ENCODE assay signal across 21 cellular contexts in the genomic region with DNA sequence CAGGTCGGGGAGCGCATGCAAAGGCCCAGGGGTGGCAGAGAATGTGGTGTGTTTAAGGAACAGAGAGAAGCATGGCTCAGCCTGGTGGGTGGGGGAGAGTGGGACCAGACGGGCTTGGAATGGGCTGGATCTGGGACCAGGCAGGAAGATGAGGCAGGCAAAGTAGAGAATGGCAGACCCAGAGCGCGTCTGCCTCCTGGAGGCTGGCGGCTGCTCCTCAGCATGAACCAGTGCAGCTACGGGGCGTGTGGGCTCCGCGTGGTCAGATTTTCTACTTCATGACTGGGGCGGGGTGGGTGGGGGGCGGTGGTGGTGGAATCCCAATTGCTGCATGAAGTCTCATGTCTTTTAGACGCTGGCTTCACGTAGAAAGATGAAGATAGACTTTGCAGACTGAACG.
DNase-seq lines count a peak whose midpoint lies in the region; ATAC-seq and TF ChIP-seq lines count a peak whose summit lies in the region.
"Had no signal": no experiment of that assay in that cellular context is flagged by ENCODE, and none has a peak within 500 bp of the region (broad histone marks: within the 10 kb centered on the region; RNA-seq: fewer than 3 reads in every experiment).

No MANE protein-coding gene starts in this region.

- H3K4me3 ChIP-seq in GM23338 (no peak overlapping the region), RWPE2 (ENCODE audit: severe bottlenecking) (no peak overlapping the region), esophagus muscularis mucosa (no peak overlapping the region), suprapubic skin (no peak overlapping the region)
- H3K4me3 ChIP-seq: BLaER1, K562, PC-9 had no signal

- H3K27me3 Mint-ChIP-seq in GM23338 (ENCODE audit: insufficient read depth, low read depth, poor library complexity) (peaks cover 11% of the 10 kb centered on the region), neural crest cell (ENCODE audit: low read depth) (no peaks in the 10 kb centered on the region)
- H3K27me3 Mint-ChIP-seq: CD4-positive, CD25-positive, alpha-beta regulatory T cell had no signal

- no peak overlapping the region for H3K4me3 Mint-ChIP-seq in GM23338
- H3K4me3 Mint-ChIP-seq in neural crest cell = peak overlapping the region; percentile 8
- H3K4me3 Mint-ChIP-seq: CD4-positive, CD25-positive, alpha-beta regulatory T cell had no signal

- H3K4me1 Mint-ChIP-seq in GM23338 (peaks cover 2% of the 10 kb centered on the region; the same call in 1 of the 3 replicates), neural crest cell (peaks cover 13% of the 10 kb centered on the region)
- H3K4me1 Mint-ChIP-seq: CD4-positive, CD25-positive, alpha-beta regulatory T cell had no signal

- no peaks in the 10 kb centered on the region for H3K9me3 Mint-ChIP-seq in GM23338
- no peaks in the 10 kb centered on the region for H3K9me3 Mint-ChIP-seq in neural crest cell

- H3K36me3 Mint-ChIP-seq in GM23338 (ENCODE audit: low read depth) = no peaks in the 10 kb centered on the region; the same call in 2 of the 3 replicates
- H3K36me3 Mint-ChIP-seq in neural crest cell (ENCODE audit: low read depth) = peaks cover 2% of the 10 kb centered on the region
- H3K36me3 Mint-ChIP-seq: CD4-positive, CD25-positive, alpha-beta regulatory T cell had no signal

- H3K9me2 ChIP-seq in GM23338 (ENCODE audit: insufficient read depth) = 0 out of 2 replicates have a peak, but pooled peaks cover 6% of the 10 kb centered on the region

- 88% methylated on average over 15 of the region's 15 CpGs for WGBS in esophagus muscularis mucosa
- WGBS in suprapubic skin = 83% methylated on average over 15 of the region's 15 CpGs

- TF ChIP-seq POLR2A in esophagus muscularis mucosa (IDR thresholded peaks at IDR 0.05; ENCODE audit: low read depth) = no peak
- TF ChIP-seq POLR2A in suprapubic skin (IDR thresholded peaks at IDR 0.05) = no peak

- no peak overlapping the region for H3K27ac Mint-ChIP-seq in GM23338
- peak overlapping the region; percentile 83 for H3K27ac Mint-ChIP-seq in neural crest cell (ENCODE audit: unreplicated experiment)
- H3K27ac Mint-ChIP-seq: CD4-positive, CD25-positive, alpha-beta regulatory T cell had no signal

- H3K79me2 ChIP-seq in GM23338 (replicated peaks; ENCODE audit: insufficient read depth) = no peaks in the 10 kb centered on the region

- TF ChIP-seq EP300 in esophagus muscularis mucosa (IDR thresholded peaks at IDR 0.05) (no peak), suprapubic skin (IDR thresholded peaks at IDR 0.05) (no peak)

- no peak overlapping the region for H2AFZ ChIP-seq in GM23338
- H2AFZ ChIP-seq: PC-9 had no signal

- peak; percentile 74 for ATAC-seq in GM23338
- no peak for ATAC-seq in RWPE2 (ENCODE audit: low read depth)
- ATAC-seq: K562 had no signal

- H3K27ac ChIP-seq in GM23338 (ENCODE audit: low read depth) (no peak overlapping the region), RWPE2 (ENCODE audit: poor library complexity, severe bottlenecking) (peak overlapping the region; percentile 96), epithelial cell of prostate (peak overlapping the region; percentile 87), esophagus muscularis mucosa (replicated peaks in 1 of 4) (no peak overlapping the region), suprapubic skin (no peak overlapping the region)
- H3K27ac ChIP-seq: BLaER1, PC-9 had no signal

- H3K27me3 ChIP-seq in GM23338 (ENCODE audit: insufficient read depth) (no peaks in the 10 kb centered on the region), RWPE2 (ENCODE audit: insufficient read depth, poor library complexity, severe bottlenecking) (no peaks in the 10 kb centered on the region), esophagus muscularis mucosa (peaks cover 0 to 9% (median 0%) of the 10 kb centered on the region in 4 donors), suprapubic skin (no peaks in the 10 kb centered on the region)
- H3K27me3 ChIP-seq: BLaER1 had no signal

- no peaks in the 10 kb centered on the region for H3K9me3 ChIP-seq in RWPE2 (ENCODE audit: severe bottlenecking)
- peaks cover 0 to 3% (median 0%) of the 10 kb centered on the region in 4 donors for H3K9me3 ChIP-seq in esophagus muscularis mucosa
- no peaks in the 10 kb centered on the region for H3K9me3 ChIP-seq in suprapubic skin
- H3K9me3 ChIP-seq: BLaER1 had no signal

- no peak overlapping the region for H3K4me2 ChIP-seq in GM23338
- H3K4me2 ChIP-seq: BLaER1 had no signal

- H3K4me1 ChIP-seq in GM23338 (ENCODE audit: insufficient read depth) (no peaks in the 10 kb centered on the region), RWPE2 (ENCODE audit: insufficient read depth, poor library complexity, severe bottlenecking) (peaks cover 21% of the 10 kb centered on the region), esophagus muscularis mucosa (no peaks in the 10 kb centered on the region), suprapubic skin (peaks cover 3% of the 10 kb centered on the region)
- H3K4me1 ChIP-seq: BLaER1 had no signal

- no peak for DNase-seq in GM23338 (ENCODE audit: low spot score)
- DNase-seq in RWPE2 (ENCODE audit: low spot score) = no peak
- no peak for DNase-seq in epithelial cell of prostate (ENCODE audit: low read depth, low spot score)
- DNase-seq in neural crest cell (ENCODE audit: low read depth, low spot score) = no peak
- no peak for DNase-seq in esophagus muscularis mucosa (ENCODE audit: extremely low spot score)
- DNase-seq in suprapubic skin (ENCODE audit: low spot score in 2 of 2) = no peak
- DNase-seq in NCI-H1436 (lab: John Stamatoyannopoulos, UW) = no peak
- no peak for DNase-seq in epidermal melanocyte (ENCODE audit: insufficient read length, low spot score)
- DNase-seq: CD4-positive, CD25-positive, alpha-beta regulatory T cell; GOT3; Kasumi-1; MV-4-11; NCI-H1105 treated with DMSO at 0.1 percent for 48 hours; NCI-H2029; NCI-H446 treated with DMSO at 0.1 percent for 48 hours; NCI-H526 treated with DMSO at 0.1 percent for 48 hours; PC-9; RPMI8226; SHP77 treated with DMSO at 0.1 percent for 48 hours had no signal

- H3F3A ChIP-seq in GM23338 (replicated peaks; ENCODE audit: low read depth) = no peaks in the 10 kb centered on the region

- no peaks in the 10 kb centered on the region for H4K20me1 ChIP-seq in GM23338 (replicated peaks; ENCODE audit: insufficient read depth)
- H4K20me1 ChIP-seq: BLaER1 had no signal

- no peaks in the 10 kb centered on the region for H3K36me3 ChIP-seq in GM23338 (ENCODE audit: insufficient read depth)
- H3K36me3 ChIP-seq in RWPE2 (ENCODE audit: low read depth) = no peaks in the 10 kb centered on the region
- no peaks in the 10 kb centered on the region for H3K36me3 ChIP-seq in esophagus muscularis mucosa
- no peaks in the 10 kb centered on the region for H3K36me3 ChIP-seq in suprapubic skin
- H3K36me3 ChIP-seq: BLaER1 had no signal

- intact Hi-C loops in esophagus muscularis mucosa (cut with DNase I) = no loop called here

- TF ChIP-seq CTCF in GM23338 (conservative IDR thresholded peaks at IDR 0.05; ENCODE audit: low read depth in 2 of 2) (peak in 1 of 2 experiments; percentile 60; a peak in 2 of 4 replicates), RWPE2 (IDR thresholded peaks at IDR 0.05; ENCODE audit: poor library complexity, severe bottlenecking) (no peak), neural crest cell (conservative IDR thresholded peaks at IDR 0.05) (no peak), esophagus muscularis mucosa (IDR thresholded peaks at IDR 0.05) (no peak), suprapubic skin (IDR thresholded peaks at IDR 0.05) (no peak)

TF ChIP-seq in GM23338, 12 proteins besides CTCF, POLR2A, EP300 and RAD21:
- TF ChIP-seq STAT1 (IDR thresholded peaks at IDR 0.05; ENCODE audit: unreplicated experiment) = no peak
TF ChIP-seq in GM23338: peak in this region for 0.

Comparison
In these comparisons a context has a peak if more than half of its experiments do, and no peak if none do; other contexts are left out.
1. H3K27ac ChIP-seq: peak in RWPE2 (single experiment) and epithelial cell of prostate (single experiment); none in GM23338 (single experiment), esophagus muscularis mucosa (0 of 4) and suprapubic skin (single experiment).